In genomic region chr2:182240862-182241371, GRCh38 we compare ENCODE assay signal across 9 cellular contexts.
A peak's percentile ranks its signal among the peaks of the same experiment; 100 is the strongest.
DNase-seq lines count a peak whose midpoint lies in the region; ATAC-seq, FAIRE-seq and TF ChIP-seq lines count a peak whose summit lies in the region.
"Had no signal": no experiment of that assay in that cellular context is flagged by ENCODE, and none has a peak within 500 bp of the region (broad histone marks: within the 10 kb centered on the region; RNA-seq: fewer than 3 reads in every experiment).

No MANE protein-coding gene starts in this region.

- H3K4me3 Mint-ChIP-seq in activated T-helper 2 cell treated with anti-CD3 and anti-CD28 coated beads, Interferon-gamma antibody, Interleukin-2, Interleukin-4, amounts not matched to agents 10 μg/mL and 5 μg/mL and 100 μg/mL, durations not matched to agents 14 hours and 24 hours and 36 hours (ENCODE audit: low read depth), result no peak overlapping the region

- H3K27ac Mint-ChIP-seq in activated T-helper 2 cell treated with anti-CD3 and anti-CD28 coated beads, Interferon-gamma antibody, Interleukin-2, Interleukin-4, amounts not matched to agents 10 μg/mL and 5 μg/mL and 100 μg/mL, durations not matched to agents 14 hours and 24 hours and 36 hours, result no peak overlapping the region

- H3K4me1 Mint-ChIP-seq in activated T-helper 2 cell treated with anti-CD3 and anti-CD28 coated beads, Interferon-gamma antibody, Interleukin-2, Interleukin-4, amounts not matched to agents 10 μg/mL and 5 μg/mL and 100 μg/mL, durations not matched to agents 14 hours and 24 hours and 36 hours (ENCODE audit: low read depth), result no peaks in the 10 kb centered on the region

- FAIRE-seq in A549 (lab: Jason Lieb, UNC), result peak; percentile 13

- H3K9me3 ChIP-seq in A549, result no peaks in the 10 kb centered on the region
- no peaks in the 10 kb centered on the region for H3K9me3 ChIP-seq in SU-DHL-6 (ENCODE audit: insufficient read depth, low read length)

- CTCF ChIA-PET in A549 (lab: Yijun Ruan, JAX), result interaction anchor here (0.6 to 2.6 kb wide), 14 partner anchors 10 to 986 kb away, joined by 3 to 14 read pairs (median 3); no protein-coding TSS in a partner anchor

- no peaks in the 10 kb centered on the region for H3K79me2 ChIP-seq in SU-DHL-6 (ENCODE audit: insufficient read depth, low read length)

- no peaks in the 10 kb centered on the region for H3K9me2 ChIP-seq in SU-DHL-6 (replicated peaks; ENCODE audit: insufficient read depth, low read length)

- 42% methylated on average over 5 of the region's 5 CpGs for WGBS in A549 (ENCODE audit: missing lambda C conversion rate)

- H2AFZ ChIP-seq in SU-DHL-6 (ENCODE audit: low read depth, low read length, severe bottlenecking), result no peak overlapping the region

- ATAC-seq in A549, result peak; percentile 64 to 84; a peak in 3 of 6 replicates

- peaks cover 3% of the 10 kb centered on the region for H3K27me3 Mint-ChIP-seq in activated T-helper 2 cell treated with anti-CD3 and anti-CD28 coated beads, Interferon-gamma antibody, Interleukin-2, Interleukin-4, amounts not matched to agents 10 μg/mL and 5 μg/mL and 100 μg/mL, durations not matched to agents 14 hours and 24 hours and 36 hours (ENCODE audit: low read depth)

- peak; percentile 5 to 43 for DNase-seq in A549 (ENCODE audit: low read depth in 1 of 2, low spot score in 1 of 2)
- peak; percentile 49 for DNase-seq in GM12864 (ENCODE audit: low read depth)
- peak; percentile 48 for DNase-seq in H4 (ENCODE audit: low spot score)
- peak; percentile 28 for DNase-seq in HuH-7.5 (ENCODE audit: low spot score)
- peak; percentile 26 for DNase-seq in globus pallidus (ENCODE audit: low spot score)
- peak; percentile 3 for DNase-seq in smooth muscle cell of the brain vasculature (ENCODE audit: low read depth, low spot score)
- no peak for DNase-seq in activated T-helper 2 cell treated with anti-CD3 and anti-CD28 coated beads, Interferon-gamma antibody, Interleukin-2, Interleukin-4, amounts not matched to agents 10 μg/mL and 5 μg/mL and 100 μg/mL, durations not matched to agents 14 hours and 24 hours and 36 hours (ENCODE audit: low spot score)

- TF ChIP-seq POLR2A in A549 (IDR thresholded peaks at IDR 0.05; ENCODE audit: low read length), result no peak

- H3K9ac ChIP-seq in SU-DHL-6 (ENCODE audit: low read length), result no peak overlapping the region

- no peaks in the 10 kb centered on the region for H3K36me3 Mint-ChIP-seq in activated T-helper 2 cell treated with anti-CD3 and anti-CD28 coated beads, Interferon-gamma antibody, Interleukin-2, Interleukin-4, amounts not matched to agents 10 μg/mL and 5 μg/mL and 100 μg/mL, durations not matched to agents 14 hours and 24 hours and 36 hours (ENCODE audit: low read depth)

- POLR2A ChIA-PET in A549 (lab: Yijun Ruan, JAX), result no interaction called here

- no peaks in the 10 kb centered on the region for H4K20me1 ChIP-seq in SU-DHL-6 (ENCODE audit: low read depth, low read length)

- intact Hi-C loops in activated T-helper 2 cell treated with anti-CD3 and anti-CD28 coated beads, Interferon-gamma antibody, Interleukin-2, Interleukin-4, amounts not matched to agents 10 μg/mL and 5 μg/mL and 100 μg/mL, durations not matched to agents 14 hours and 24 hours and 36 hours (cut with micrococcal nuclease), result loop anchor here (2.0 kb wide), 1 partner anchor 410 kb away; no protein-coding TSS in a partner anchor

- no peak overlapping the region for H3K4me3 ChIP-seq in A549
- H3K4me3 ChIP-seq in GM12864 (ENCODE audit: low read depth, low read length), result no peak overlapping the region
- no peak overlapping the region for H3K4me3 ChIP-seq in SU-DHL-6 (ENCODE audit: insufficient read depth, low read length, poor library complexity, severe bottlenecking)

- H3K4me2 ChIP-seq in A549 (no peak overlapping the region), SU-DHL-6 (ENCODE audit: low read depth, low read length, poor library complexity, severe bottlenecking) (no peak overlapping the region)

- H3K27me3 ChIP-seq in SU-DHL-6 (ENCODE audit: low read length), result no peaks in the 10 kb centered on the region

- H3K4me1 ChIP-seq in A549, result 0 out of 3 replicates have a peak, but pooled peaks cover 2% of the 10 kb centered on the region

- no peaks in the 10 kb centered on the region for H3K36me3 ChIP-seq in SU-DHL-6 (ENCODE audit: low read length)

- TF ChIP-seq EP300 in A549 (IDR thresholded peaks at IDR 0.05), result no peak

- TF ChIP-seq CTCF in A549 (IDR thresholded peaks at IDR 0.05) (peak; percentile 53), GM12864 (IDR thresholded peaks at IDR 0.05; ENCODE audit: low read depth, low read length, missing control alignments) (peak; percentile 57), SU-DHL-6 (IDR thresholded peaks at IDR 0.05; ENCODE audit: insufficient read depth, low read length, poor library complexity, severe bottlenecking) (peak; percentile 83)

- no peaks in the 10 kb centered on the region for H3F3A ChIP-seq in SU-DHL-6 (ENCODE audit: insufficient read depth)

- H3K27ac ChIP-seq in A549 (peak overlapping the region in 1 of 2 experiments; percentile 48; a peak in 2 of 6 replicates), SU-DHL-6 (ENCODE audit: low read depth, low read length) (no peak overlapping the region)
- H3K27ac ChIP-seq: epithelial cell of prostate had no signal

- H3K9me3 Mint-ChIP-seq in activated T-helper 2 cell treated with anti-CD3 and anti-CD28 coated beads, Interferon-gamma antibody, Interleukin-2, Interleukin-4, amounts not matched to agents 10 μg/mL and 5 μg/mL and 100 μg/mL, durations not matched to agents 14 hours and 24 hours and 36 hours, result no peaks in the 10 kb centered on the region

- peak; percentile 55 to 57 for TF ChIP-seq RAD21 in A549 (conservative IDR thresholded peaks at IDR 0.05 in 1 of 2, IDR thresholded peaks at IDR 0.05 in 1 of 2)

TF ChIP-seq in A549, 52 proteins besides CTCF, POLR2A, EP300 and RAD21:
- TF ChIP-seq ATOH8 (CRISPR knock-in tag; IDR thresholded peaks at IDR 0.05; ENCODE audit: low read depth), result no peak
- peak; percentile 69 for TF ChIP-seq SMC3 (IDR thresholded peaks at IDR 0.05)
